ENCODE assay signal across 27 cellular contexts in the genomic region with DNA sequence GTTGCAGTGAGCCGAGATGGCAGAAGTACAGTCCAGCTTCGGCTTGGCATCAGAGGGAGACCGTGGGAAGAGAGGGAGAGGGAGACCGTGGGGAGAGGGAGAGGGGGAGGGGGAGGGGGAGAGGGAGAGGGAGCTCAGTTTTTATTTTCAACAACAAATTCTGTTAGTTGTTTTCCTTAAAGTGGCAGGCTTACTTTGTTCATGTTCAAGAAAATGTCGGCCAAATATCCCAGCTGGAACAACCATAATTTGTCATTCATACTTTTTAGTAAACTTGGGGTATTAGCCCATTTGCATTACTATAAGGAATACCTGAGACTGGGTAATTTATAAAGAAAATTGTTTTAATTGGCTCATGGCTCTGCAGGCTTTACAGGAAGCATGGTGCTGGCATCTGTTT. TPM values are rescaled to one million over a fixed set of nuclear protein-coding genes. Genes with fewer than 3 reads are reported as not detected.
DNase-seq lines count a peak whose midpoint lies in the region; ATAC-seq, FAIRE-seq and TF ChIP-seq lines count a peak whose summit lies in the region.
"Had no signal": no experiment of that assay in that cellular context is flagged by ENCODE, and none has a peak within 500 bp of the region (broad histone marks: within the 10 kb centered on the region; RNA-seq: fewer than 3 reads in every experiment).

No MANE protein-coding gene starts in this region.

- H3K27ac ChIP-seq in HepG2 (ENCODE audit: extremely low read length, insufficient read depth, low read length) (no peak overlapping the region), right lobe of liver (no peak overlapping the region), mesenchymal stem cell (ENCODE audit: low read length, poor library complexity, severe bottlenecking) (no peak overlapping the region), upper lobe of left lung (no peak overlapping the region)
- H3K27ac ChIP-seq: BLaER1 had no signal

- H2AK5ac ChIP-seq in mesenchymal stem cell (ENCODE audit: low read length, severe bottlenecking), result no peak overlapping the region

- H3K79me2 ChIP-seq in HepG2 (ENCODE audit: insufficient read depth, low read length), result peaks cover 23% of the 10 kb centered on the region

- FAIRE-seq in HepG2 (lab: Jason Lieb, UNC), result no peak
- FAIRE-seq: A204.1, GM12878, GM12892, GM18507 had no signal

- peaks cover 16% of the 10 kb centered on the region for H3K4me1 Mint-ChIP-seq in central memory CD8-positive, alpha-beta T cell
- peaks cover 36% of the 10 kb centered on the region for H3K4me1 Mint-ChIP-seq in glutamatergic neuron (ENCODE audit: low read depth, unreplicated experiment)

- TF ChIP-seq EP300 in HepG2 (IDR thresholded peaks at IDR 0.05; ENCODE audit: low read depth in 2 of 2, low read length in 2 of 2) (no peak), HepG2 (CRISPR knock-in tag; IDR thresholded peaks at IDR 0.05; ENCODE audit: borderline replicate concordance) (no peak), upper lobe of left lung (IDR thresholded peaks at IDR 0.05) (no peak)

- no TSS peak for BruUV-seq in HepG2 (replicated peaks; lab: Mats Ljungman, UMichigan)

- no peaks in the 10 kb centered on the region for H3K9me3 ChIP-seq in HepG2 (ENCODE audit: low read length)
- no peaks in the 10 kb centered on the region for H3K9me3 ChIP-seq in right lobe of liver
- H3K9me3 ChIP-seq in mesenchymal stem cell (ENCODE audit: control insufficient read depth, low read length), result no peaks in the 10 kb centered on the region
- no peaks in the 10 kb centered on the region for H3K9me3 ChIP-seq in upper lobe of left lung
- H3K9me3 ChIP-seq: BE2C had no signal

- H4K20me1 ChIP-seq in HepG2 (ENCODE audit: insufficient read depth, low read length), result no peaks in the 10 kb centered on the region

- 96% methylated on average over 5 of the region's 5 CpGs for WGBS in HepG2 (ENCODE audit: low lambda C conversion rate)
- 87% methylated on average over 5 of the region's 5 CpGs for WGBS in right lobe of liver (ENCODE audit: insufficient coverage, low coverage, low lambda C conversion rate, missing lambda C conversion rate)
- 100% methylated on average over 4 of the region's 5 CpGs for WGBS in mesenchymal stem cell
- 98 to 99% methylated on average over 3 to 5 of the region's 5 CpGs for WGBS in upper lobe of left lung, 2 donors

- H3K9me3 Mint-ChIP-seq in central memory CD8-positive, alpha-beta T cell, result no peaks in the 10 kb centered on the region
- peaks cover 7% of the 10 kb centered on the region for H3K9me3 Mint-ChIP-seq in glutamatergic neuron (ENCODE audit: unreplicated experiment)
- H3K9me3 Mint-ChIP-seq: CD4-positive, alpha-beta memory T cell; CD4-positive, CD25-positive, alpha-beta regulatory T cell; CD8-positive, alpha-beta memory T cell had no signal

- H2BK15ac ChIP-seq in mesenchymal stem cell (ENCODE audit: low read depth, poor library complexity, severe bottlenecking), result no peak overlapping the region

- H3K4me3 ChIP-seq in HepG2 (replicated peaks in 1 of 3; ENCODE audit: insufficient read depth in 1 of 3, low read depth in 2 of 3, low read length in 3 of 3) (no peak overlapping the region), right lobe of liver (no peak overlapping the region), mesenchymal stem cell (ENCODE audit: insufficient read depth in 1 of 2, low read depth in 1 of 2, low read length in 2 of 2) (no peak overlapping the region), upper lobe of left lung (no peak overlapping the region)
- H3K4me3 ChIP-seq: BLaER1, GM12878 had no signal

- H2AFZ ChIP-seq in HepG2 (ENCODE audit: low read length) (no peak overlapping the region), mesenchymal stem cell (ENCODE audit: low read depth, low read length) (no peak overlapping the region)

- ATAC-seq in HepG2 (no peak), right lobe of liver (no peak), GM19397 (IDR thresholded peaks at IDR 0.05; ENCODE audit: unreplicated experiment) (no peak), upper lobe of left lung (ENCODE audit: low FRiP score in 2 of 2) (no peak)
- no peak for ATAC-seq in central memory CD8-positive, alpha-beta T cell (replicated peaks; ENCODE audit: extremely low read depth, poor library complexity, severe bottlenecking)
- ATAC-seq: GM12878 had no signal

- no peak overlapping the region for H3K23ac ChIP-seq in mesenchymal stem cell (ENCODE audit: low read length in 2 of 2)

- H3K9ac ChIP-seq in HepG2 (ENCODE audit: insufficient read depth, low read depth, low read length) (no peak overlapping the region), mesenchymal stem cell (ENCODE audit: low read length) (no peak overlapping the region)
- H3K9ac ChIP-seq: BLaER1 had no signal

- H3K14ac ChIP-seq in mesenchymal stem cell (ENCODE audit: low read length in 2 of 2), result no peak overlapping the region

- H3K4me1 ChIP-seq in HepG2 (ENCODE audit: insufficient read depth, low read length) (peaks cover 28% of the 10 kb centered on the region), right lobe of liver (no peaks in the 10 kb centered on the region), mesenchymal stem cell (ENCODE audit: control insufficient read depth, insufficient read depth, low read depth, low read length) (no peaks in the 10 kb centered on the region), upper lobe of left lung (no peaks in the 10 kb centered on the region)

- no peak overlapping the region for H3K4me2 ChIP-seq in HepG2 (ENCODE audit: low read depth, low read length)
- H3K4me2 ChIP-seq in mesenchymal stem cell (ENCODE audit: low read length, poor library complexity, severe bottlenecking), result no peak overlapping the region
- H3K4me2 ChIP-seq: BLaER1 had no signal

- no peak overlapping the region for H4K8ac ChIP-seq in mesenchymal stem cell (ENCODE audit: low read length)

- H3K79me1 ChIP-seq in mesenchymal stem cell (replicated peaks; ENCODE audit: low read length, poor library complexity, severe bottlenecking), result peaks cover 21% of the 10 kb centered on the region

- no peak overlapping the region for H3K4me3 Mint-ChIP-seq in central memory CD8-positive, alpha-beta T cell
- no peak overlapping the region for H3K4me3 Mint-ChIP-seq in glutamatergic neuron (ENCODE audit: unreplicated experiment)
- H3K4me3 Mint-ChIP-seq: CD14-positive monocyte; CD4-positive, alpha-beta memory T cell; CD4-positive, CD25-positive, alpha-beta regulatory T cell; CD8-positive, alpha-beta memory T cell had no signal

- TF ChIP-seq CTCF in HepG2 (CRISPR knock-in tag; IDR thresholded peaks at IDR 0.05) (no peak), right lobe of liver (IDR thresholded peaks at IDR 0.05) (no peak), glutamatergic neuron (IDR thresholded peaks at IDR 0.05; ENCODE audit: partially characterized antibody, unreplicated experiment) (no peak), upper lobe of left lung (IDR thresholded peaks at IDR 0.05) (no peak)

- H3K4ac ChIP-seq in mesenchymal stem cell (ENCODE audit: low read depth in 1 of 2, low read length in 2 of 2), result no peak overlapping the region

- in situ Hi-C loops in HepG2 (cut with HindIII; ENCODE audit: extremely low pct_ligation_motif_present, low pct_unique_long_range_greater_than_20kb), result no loop called here

- H2BK5ac ChIP-seq in mesenchymal stem cell (ENCODE audit: low read depth, low read length, poor library complexity, severe bottlenecking), result no peak overlapping the region

- H4K91ac ChIP-seq in mesenchymal stem cell (ENCODE audit: low read length), result no peak overlapping the region

- CTCF ChIA-PET in HepG2 (lab: Yijun Ruan, JAX; ENCODE audit: low intra/inter-chr PET ratio, low total read pairs), result no interaction called here

- peak overlapping the region; percentile 16 for H3K27ac Mint-ChIP-seq in central memory CD8-positive, alpha-beta T cell (ENCODE audit: low read depth)
- peak overlapping the region; percentile 42 for H3K27ac Mint-ChIP-seq in glutamatergic neuron (ENCODE audit: unreplicated experiment)
- H3K27ac Mint-ChIP-seq: CD14-positive monocyte; CD4-positive, alpha-beta memory T cell; CD4-positive, CD25-positive, alpha-beta regulatory T cell had no signal

- TF ChIP-seq POLR2A in HepG2 (IDR thresholded peaks at IDR 0.05; ENCODE audit: insufficient read depth in 1 of 2, low read depth in 2 of 2, low read length in 2 of 2) (no peak), right lobe of liver (IDR thresholded peaks at IDR 0.05) (no peak), upper lobe of left lung (IDR thresholded peaks at IDR 0.05) (no peak)

- no peak overlapping the region for H3K18ac ChIP-seq in mesenchymal stem cell (ENCODE audit: low read depth in 1 of 2, low read length in 2 of 2)

- no peaks in the 10 kb centered on the region; a peak in 1 of 5 replicates for H3K27me3 ChIP-seq in HepG2 (ENCODE audit: control insufficient read depth in 1 of 2, insufficient read depth in 2 of 2, low read length in 2 of 2)
- no peaks in the 10 kb centered on the region for H3K27me3 ChIP-seq in right lobe of liver
- H3K27me3 ChIP-seq in mesenchymal stem cell (ENCODE audit: control insufficient read depth in 1 of 2, insufficient read depth in 1 of 2, low read length in 2 of 2), result no peaks in the 10 kb centered on the region
- no peaks in the 10 kb centered on the region for H3K27me3 ChIP-seq in upper lobe of left lung
- H3K27me3 ChIP-seq: BE2C, BLaER1 had no signal

- DNase-seq in HepG2 (ENCODE audit: low spot score) (no peak), right lobe of liver (no peak), glutamatergic neuron (no peak), mesenchymal stem cell (no peak), upper lobe of left lung (no peak)
- DNase-seq in central memory CD8-positive, alpha-beta T cell (ENCODE audit: low spot score in 2 of 2), result no peak
- DNase-seq: 8988T; ACHN; BE2C; C1 segment of cervical spinal cord; CD4-positive, alpha-beta memory T cell; CD4-positive, CD25-positive, alpha-beta regulatory T cell; CD8-positive, alpha-beta memory T cell; COR-L47; DMS 273 treated with DMSO at 0.1 percent for 48 hours; DMS153; DMS53; DMS79; EL; GDM1 had no signal

- POLR2A ChIA-PET in HepG2 (lab: Yijun Ruan, JAX), result no interaction called here

- TF ChIP-seq RAD21 in HepG2 (CRISPR knock-in tag; IDR thresholded peaks at IDR 0.05), result no peak

- intact Hi-C loops in HepG2 (cut with micrococcal nuclease; ENCODE audit: unreplicated experiment) (no loop called here), right lobe of liver (cut with DNase I) (no loop called here)

- no peaks in the 10 kb centered on the region for H3K27me3 Mint-ChIP-seq in central memory CD8-positive, alpha-beta T cell
- no peaks in the 10 kb centered on the region for H3K27me3 Mint-ChIP-seq in glutamatergic neuron (ENCODE audit: unreplicated experiment)
- H3K27me3 Mint-ChIP-seq: CD4-positive, alpha-beta memory T cell; CD8-positive, alpha-beta memory T cell had no signal

- H2BK120ac ChIP-seq in mesenchymal stem cell (ENCODE audit: low read depth, low read length), result no peak overlapping the region

- H3K36me3 ChIP-seq in HepG2 (replicated peaks in 1 of 2; ENCODE audit: control insufficient read depth in 1 of 2, insufficient read depth in 2 of 2, low read length in 2 of 2) (peaks cover 20 to 37% of the 10 kb centered on the region in 2 experiments), right lobe of liver (peaks cover 0 to 3% (median 0%) of the 10 kb centered on the region in 4 donors), mesenchymal stem cell (ENCODE audit: control insufficient read depth in 1 of 2, insufficient read depth in 2 of 2, low read depth in 1 of 2, low read length in 2 of 2) (peaks cover 7 to 27% of the 10 kb centered on the region in 2 experiments), upper lobe of left lung (peaks cover 0 to 25% (median 2%) of the 10 kb centered on the region in 4 donors)

- H2BK12ac ChIP-seq in mesenchymal stem cell (ENCODE audit: low read length in 2 of 2), result no peak overlapping the region

- peaks cover 4% of the 10 kb centered on the region for H3K36me3 Mint-ChIP-seq in central memory CD8-positive, alpha-beta T cell (ENCODE audit: insufficient read depth)
- H3K36me3 Mint-ChIP-seq in glutamatergic neuron (ENCODE audit: unreplicated experiment), result peaks cover 4% of the 10 kb centered on the region

RNA-seq across cellular contexts. Expression of a gene that starts 2.5 kb away (rescaled TPM):
- total RNA-seq in HepG2 (2016; rRNA removed; fragmentation: Illumina TruSeq; extraction: Trizol) (122 and 143 TPM in 2 replicates), right lobe of liver (10 to 100 TPM; 27.0 to 42.4 (median 32.3) TPM), glutamatergic neuron (ENCODE audit: unreplicated experiment) (406 TPM), upper lobe of left lung (100 to 1,000 TPM in 2 of 6 donors, 10 to 100 TPM in 4; 78.7 to 150 (median 94.4) TPM)
- 244 and 275 TPM in 2 replicates for total RNA-seq in HepG2 (2016; cell fraction: cytosol; rRNA removed; fragmentation: Illumina TruSeq; extraction: Trizol; ENCODE audit: low read depth)
- total RNA-seq in HepG2 (2016; cell fraction: insoluble cytoplasmic fraction; rRNA removed; fragmentation: Illumina TruSeq; extraction: Trizol), result 121 and 124 TPM in 2 replicates
- total RNA-seq in HepG2 (2016; cell fraction: membrane; rRNA removed; fragmentation: Illumina TruSeq; extraction: Trizol), result 358 and 486 TPM in 2 replicates
- total RNA-seq in HepG2 (2016; cell fraction: nucleus; rRNA removed; fragmentation: Illumina TruSeq; extraction: Trizol), result 96.8 and 105 TPM in 2 replicates
- 19.1 and 21.1 TPM in 2 replicates for polyA plus RNA-seq in HepG2 (2011; rRNA removed)
- 9.7 and 14.3 TPM in 2 replicates for polyA plus RNA-seq in HepG2 (2011; cell fraction: cytosol; rRNA removed)
- polyA plus RNA-seq in HepG2 (2011; cell fraction: nucleus; rRNA removed), result 37.4 and 38.9 TPM in 2 replicates
- polyA plus RNA-seq in HepG2 (2012), result 13.6 and 14.1 TPM in 2 replicates
- 1.3 and 1.7 TPM in 2 replicates for polyA plus RNA-seq in HepG2 (2016; cell fraction: cytosol; fragmentation: Illumina TruSeq; extraction: Trizol; ENCODE audit: low read depth)
- polyA plus RNA-seq in HepG2 (2016; cell fraction: insoluble cytoplasmic fraction; fragmentation: Illumina TruSeq; extraction: Trizol; ENCODE audit: low read depth), result 8.7 and 9.3 TPM in 2 replicates
- polyA plus RNA-seq in HepG2 (2016; cell fraction: membrane; fragmentation: Illumina TruSeq; extraction: Trizol; ENCODE audit: low read depth), result 2.5 and 3.1 TPM in 2 replicates
- polyA plus RNA-seq in HepG2 (2016; cell fraction: nucleus; fragmentation: Illumina TruSeq; extraction: Trizol; ENCODE audit: insufficient read depth, low read depth), result 17.9 and 19.4 TPM in 2 replicates
- 41.3 and 139 TPM in 2 replicates for polyA minus RNA-seq in HepG2 (2011; rRNA and poly(A)+ RNA removed; ENCODE audit: low replicate concordance)
- 105 and 136 TPM in 2 replicates for polyA minus RNA-seq in HepG2 (2011; cell fraction: cytosol; rRNA and poly(A)+ RNA removed)
- polyA minus RNA-seq in HepG2 (2011; cell fraction: nucleus; rRNA and poly(A)+ RNA removed), result 153 and 181 TPM in 2 replicates
- polyA plus RNA-seq in mesenchymal stem cell (2013, experiment 1 of 2), result 19.5 TPM
- 17.6 TPM for polyA plus RNA-seq in mesenchymal stem cell (2013, experiment 2 of 2)
